In genomic region chr1:203335503-203335902, GRCh38 we compare ENCODE assay signal across 26 cellular contexts. TPM values are rescaled to one million over a fixed set of nuclear protein-coding genes. Genes with fewer than 3 reads are reported as not detected.
DNase-seq lines count a peak whose midpoint lies in the region; ATAC-seq and TF ChIP-seq lines count a peak whose summit lies in the region.
"Had no signal": no experiment of that assay in that cellular context is flagged by ENCODE, and none has a peak within 500 bp of the region (broad histone marks: within the 10 kb centered on the region; RNA-seq: fewer than 3 reads in every experiment).

No MANE protein-coding gene starts in this region.

- TF ChIP-seq POLR2A in gastrocnemius medialis (IDR thresholded peaks at IDR 0.05) = no peak

- H3K4me1 Mint-ChIP-seq in dendritic cell treated with granulocyte-macrophage colony-stimulating factor and Interleukin-4, amounts not matched to agents 40 ng/mL and 50 ng/mL, for 4 days (ENCODE audit: low read depth) = peaks cover 30% of the 10 kb centered on the region

- H3K4me2 ChIP-seq in KMS-11 = peak overlapping the region; percentile 18; the same call in 1 of the 2 replicates
- H3K4me2 ChIP-seq in Karpas-422 (ENCODE audit: low read depth, low read length, poor library complexity, severe bottlenecking) = no peak overlapping the region

- no peaks in the 10 kb centered on the region for H3K9me2 ChIP-seq in Karpas-422 (replicated peaks; ENCODE audit: insufficient read depth, low read length)

- no peak overlapping the region for H3K4me3 Mint-ChIP-seq in dendritic cell treated with granulocyte-macrophage colony-stimulating factor and Interleukin-4, amounts not matched to agents 40 ng/mL and 50 ng/mL, for 4 days
- H3K4me3 Mint-ChIP-seq: activated naive CD4-positive, alpha-beta T cell treated with anti-CD3 and anti-CD28 coated beads, Interleukin-2, amount 50 U/mL, for 24 hours; stimulated activated naive CD8-positive, alpha-beta T cell treated with anti-CD3 and anti-CD28 coated beads, Interleukin-15, Interleukin-2, amounts not matched to agents 100 ng/mL and 50 ng/mL, for 24 hours had no signal

- H4K20me1 ChIP-seq in KMS-11 (ENCODE audit: insufficient read depth) (no peaks in the 10 kb centered on the region), Karpas-422 (ENCODE audit: insufficient read depth, low read depth, low read length) (no peaks in the 10 kb centered on the region)

- H2AFZ ChIP-seq in KMS-11 (ENCODE audit: low read depth) (0 out of 2 replicates have a peak overlapping the region, but pooled peaks have one; percentile 14), Karpas-422 (ENCODE audit: low read length) (no peak overlapping the region)

- H3K27ac ChIP-seq in KMS-11 (no peak overlapping the region), gastrocnemius medialis (peak overlapping the region; percentile 71 to 83 (median 76)), Karpas-422 (ENCODE audit: low read length) (no peak overlapping the region)
- H3K27ac ChIP-seq: epithelial cell of prostate, heart right ventricle had no signal

- intact Hi-C loops in dendritic cell treated with granulocyte-macrophage colony-stimulating factor and Interleukin-4, amounts not matched to agents 40 ng/mL and 50 ng/mL, for 4 days (cut with micrococcal nuclease) = no loop called here
- intact Hi-C loops in gastrocnemius medialis (cut with DNase I; ENCODE audit: low total_unique reads) = no loop called here

- H3K36me3 Mint-ChIP-seq in dendritic cell treated with granulocyte-macrophage colony-stimulating factor and Interleukin-4, amounts not matched to agents 40 ng/mL and 50 ng/mL, for 4 days (ENCODE audit: low read depth) = no peaks in the 10 kb centered on the region
- H3K36me3 Mint-ChIP-seq: activated naive CD4-positive, alpha-beta T cell treated with anti-CD3 and anti-CD28 coated beads, Interleukin-2, amount 50 U/mL, for 24 hours had no signal

- H3K4me3 ChIP-seq in KMS-11 (IDR thresholded peaks at IDR 0.05; ENCODE audit: insufficient read depth, low read depth, low read length) = no peak overlapping the region
- no peak overlapping the region for H3K4me3 ChIP-seq in gastrocnemius medialis
- H3K4me3 ChIP-seq in Karpas-422 (ENCODE audit: low read length) = no peak overlapping the region
- H3K4me3 ChIP-seq: heart right ventricle, upper lobe of left lung had no signal

- peaks cover 5% of the 10 kb centered on the region; the same call in 1 of the 2 replicates for H3K27me3 ChIP-seq in KMS-11 (ENCODE audit: insufficient read depth, low read depth)
- no peaks in the 10 kb centered on the region for H3K27me3 ChIP-seq in gastrocnemius medialis
- H3K27me3 ChIP-seq in Karpas-422 (ENCODE audit: low read length) = no peaks in the 10 kb centered on the region
- H3K27me3 ChIP-seq: BE2C, upper lobe of left lung had no signal

- ATAC-seq in gastrocnemius medialis = peak; percentile 53
- ATAC-seq in GM19035 (IDR thresholded peaks at IDR 0.05; ENCODE audit: unreplicated experiment) = no peak
- no peak for ATAC-seq in HG03039 (IDR thresholded peaks at IDR 0.05; ENCODE audit: unreplicated experiment)
- ATAC-seq: heart right ventricle had no signal

- H3K27ac Mint-ChIP-seq in dendritic cell treated with granulocyte-macrophage colony-stimulating factor and Interleukin-4, amounts not matched to agents 40 ng/mL and 50 ng/mL, for 4 days = peak overlapping the region; percentile 43
- H3K27ac Mint-ChIP-seq: activated naive CD4-positive, alpha-beta T cell treated with anti-CD3 and anti-CD28 coated beads, Interleukin-2, amount 50 U/mL, for 24 hours; stimulated activated naive CD8-positive, alpha-beta T cell treated with anti-CD3 and anti-CD28 coated beads, Interleukin-15, Interleukin-2, amounts not matched to agents 100 ng/mL and 50 ng/mL, for 24 hours had no signal

- peaks cover 69% of the 10 kb centered on the region for H3K4me1 ChIP-seq in KMS-11 (ENCODE audit: low read depth, poor library complexity, severe bottlenecking)
- peaks cover 30 to 38% of the 10 kb centered on the region in 2 donors for H3K4me1 ChIP-seq in gastrocnemius medialis
- H3K4me1 ChIP-seq in Karpas-422 (ENCODE audit: low read length) = peaks cover 19% of the 10 kb centered on the region

- no peaks in the 10 kb centered on the region for H3K9me3 Mint-ChIP-seq in dendritic cell treated with granulocyte-macrophage colony-stimulating factor and Interleukin-4, amounts not matched to agents 40 ng/mL and 50 ng/mL, for 4 days
- H3K9me3 Mint-ChIP-seq: activated naive CD4-positive, alpha-beta T cell treated with anti-CD3 and anti-CD28 coated beads, Interleukin-2, amount 50 U/mL, for 24 hours; stimulated activated naive CD8-positive, alpha-beta T cell treated with anti-CD3 and anti-CD28 coated beads, Interleukin-15, Interleukin-2, amounts not matched to agents 100 ng/mL and 50 ng/mL, for 24 hours had no signal

- in situ Hi-C loops in gastrocnemius medialis (cut with MboI; ENCODE audit: low sequenced_read_pairs in 4 of 4) = loop anchor here in 3 of 4 donors (5.0 kb wide), 2 partner anchors 63 to 152 kb away; no protein-coding TSS in a partner anchor

- H3K36me3 ChIP-seq in KMS-11 (ENCODE audit: insufficient read depth) (no peaks in the 10 kb centered on the region), gastrocnemius medialis (no peaks in the 10 kb centered on the region), Karpas-422 (ENCODE audit: insufficient read depth, low read length) (no peaks in the 10 kb centered on the region)
- H3K36me3 ChIP-seq: BE2C, upper lobe of left lung had no signal

- H3K27me3 Mint-ChIP-seq in dendritic cell treated with granulocyte-macrophage colony-stimulating factor and Interleukin-4, amounts not matched to agents 40 ng/mL and 50 ng/mL, for 4 days = peaks cover 7% of the 10 kb centered on the region
- H3K27me3 Mint-ChIP-seq: activated naive CD4-positive, alpha-beta T cell treated with anti-CD3 and anti-CD28 coated beads, Interleukin-2, amount 50 U/mL, for 24 hours had no signal

- H3K9me3 ChIP-seq in gastrocnemius medialis (no peaks in the 10 kb centered on the region), Karpas-422 (ENCODE audit: low read length) (no peaks in the 10 kb centered on the region)
- H3K9me3 ChIP-seq: BE2C, heart right ventricle, upper lobe of left lung had no signal

- H3K9ac ChIP-seq in KMS-11 (no peak overlapping the region), Karpas-422 (ENCODE audit: low read length) (no peak overlapping the region)

- DNase-seq in Ammon's horn (ENCODE audit: low spot score) = peak; percentile 48
- peak in 1 of 2 donors; percentile 47 for DNase-seq in gastrocnemius medialis
- no peak for DNase-seq in stimulated activated CD4-positive, alpha-beta T cell treated with anti-CD3 and anti-CD28 coated beads, Interleukin-2, amount 100 ng/mL, for 48 hours
- no peak for DNase-seq in Karpas-422
- DNase-seq: activated CD4-positive, alpha-beta T cell treated with anti-CD3 and anti-CD28 coated beads for 48 hours; BE2C; Calu3; cerebellar nuclear complex; DND-41; heart right ventricle; Kasumi-1; NCI-H1694 treated with DMSO at 0.1 percent for 48 hours; NCI-H2171; NCI-H524; occipital lobe; retina; stimulated activated CD4-positive, alpha-beta T cell treated with anti-CD3 and anti-CD28 coated beads, Interleukin-4, amount 100 ng/mL, for 4 hours; upper lobe of left lung had no signal

- no peak for TF ChIP-seq CTCF in KMS-11 (conservative IDR thresholded peaks at IDR 0.05; ENCODE audit: low read depth, low read length)
- no peak for TF ChIP-seq CTCF in gastrocnemius medialis (IDR thresholded peaks at IDR 0.05 in 4 of 5, conservative IDR thresholded peaks at IDR 0.05 in 1 of 5)

- no peaks in the 10 kb centered on the region for H3K79me2 ChIP-seq in KMS-11 (ENCODE audit: insufficient read depth, low read depth)
- no peaks in the 10 kb centered on the region for H3K79me2 ChIP-seq in Karpas-422 (ENCODE audit: low read length)

RNA-seq across cellular contexts. Expression of gene FMOD, which starts 15.4 kb away (rescaled TPM):
- total RNA-seq in gastrocnemius medialis = 10 to 100 TPM in 1 of 4 donors, 1 to 10 TPM in 3; 6.3 to 15.8 (median 7.8) TPM
- total RNA-seq in Karpas-422 (2014; rRNA removed; shearing (Covaris generic); ENCODE audit: low replicate concordance) = 2.2 and 3.6 TPM in 2 replicates
- total RNA-seq: Calu3, RPMI7951 had no signal

RNA-seq across cellular contexts. Expression of gene BTG2, which starts 30.2 kb away (rescaled TPM):
- total RNA-seq in gastrocnemius medialis = 100 to 1,000 TPM in 1 of 4 donors, 10 to 100 TPM in 3; 48.0 to 286 (median 74.9) TPM
- total RNA-seq in Karpas-422 (2014; rRNA removed; shearing (Covaris generic); ENCODE audit: low replicate concordance) = 245 and 258 TPM in 2 replicates

Comparison
In these comparisons a context has a peak if more than half of its experiments do, and no peak if none do; other contexts are left out.
1. H3K27ac ChIP-seq: peak in gastrocnemius medialis (4 of 4); none in KMS-11 (single experiment) and Karpas-422 (single experiment).
2. ATAC-seq: peak in gastrocnemius medialis (2 of 2); none in GM19035 (single experiment) and HG03039 (single experiment).